In genomic region chr12:6837370-6838060, GRCh38 we compare ENCODE assay signal across 27 cellular contexts. TPM values are rescaled to one million over a fixed set of nuclear protein-coding genes. Genes with fewer than 3 reads are reported as not detected.
"Had no signal": no experiment of that assay in that cellular context is flagged by ENCODE, and none has a peak within 500 bp of the region (broad histone marks: within the 10 kb centered on the region; RNA-seq: fewer than 3 reads in every experiment).

No MANE protein-coding gene starts in this region.

- DNase-seq: hippocampal formation; left colon; left lung; mesendoderm; naive B cell; natural killer cell; nephron progenitor cell; ovary; sigmoid colon; small intestine; spleen; stimulated activated CD4-positive, alpha-beta T cell treated with anti-CD3 and anti-CD28 coated beads, Interleukin-4, amount 100 ng/mL, for 24 hours; stimulated activated naive CD4-positive, alpha-beta T cell; tibial artery; trophoblast cell; upper lobe of right lung had no signal

- H3K36me3 Mint-ChIP-seq: naive B cell; natural killer cell; stimulated activated effector memory CD8-positive, alpha-beta T cell treated with anti-CD3 and anti-CD28 coated beads, Interleukin-12 subunit alpha, Interleukin-12 subunit beta, amount 100 ng/mL, for 72 hours had no signal

- FAIRE-seq: keratinocyte, small intestine, urothelium cell line had no signal

- H3K9ac ChIP-seq: neural progenitor cell had no signal

- H3K4me3 ChIP-seq: left lung, lung, neural progenitor cell, ovary, sigmoid colon, spleen, suprapubic skin, thoracic aorta, tibial artery, upper lobe of right lung had no signal

- H3K36me3 ChIP-seq: left lung, neural progenitor cell, ovary, upper lobe of right lung had no signal

- H3K4me1 ChIP-seq: left lung, suprapubic skin, tibial artery, upper lobe of right lung had no signal

- H3K27ac ChIP-seq: left lung, neural progenitor cell, ovary, sigmoid colon, spleen, suprapubic skin, thoracic aorta, tibial artery, upper lobe of right lung had no signal

- H2AFZ ChIP-seq: neural progenitor cell had no signal

- H3K9me3 Mint-ChIP-seq: mesothelial cell of epicardium; naive B cell; natural killer cell; nephron progenitor cell; neural progenitor cell; stimulated activated effector memory CD8-positive, alpha-beta T cell treated with anti-CD3 and anti-CD28 coated beads, Interleukin-12 subunit alpha, Interleukin-12 subunit beta, amount 100 ng/mL, for 72 hours; stimulated activated naive CD8-positive, alpha-beta T cell treated with anti-CD3 and anti-CD28 coated beads, Interleukin-15, Interleukin-2, amounts not matched to agents 100 ng/mL and 50 ng/mL, for 24 hours had no signal

- ATAC-seq: left colon; left lung; natural killer cell; right cardiac atrium; stimulated activated effector memory CD8-positive, alpha-beta T cell treated with anti-CD3 and anti-CD28 coated beads, Interleukin-12 subunit alpha, Interleukin-12 subunit beta, amount 100 ng/mL, for 72 hours; upper lobe of right lung had no signal

- H3K27ac Mint-ChIP-seq: mesothelial cell of epicardium; naive B cell; natural killer cell; progenitor cell of endocrine pancreas; stimulated activated effector memory CD8-positive, alpha-beta T cell treated with anti-CD3 and anti-CD28 coated beads, Interleukin-12 subunit alpha, Interleukin-12 subunit beta, amount 100 ng/mL, for 72 hours; stimulated activated naive CD8-positive, alpha-beta T cell treated with anti-CD3 and anti-CD28 coated beads, Interleukin-15, Interleukin-2, amounts not matched to agents 100 ng/mL and 50 ng/mL, for 24 hours had no signal

- H3K9me3 ChIP-seq: left lung, ovary, sigmoid colon, spleen, suprapubic skin, thoracic aorta, tibial artery, upper lobe of right lung had no signal

- H3K4me3 Mint-ChIP-seq: mesothelial cell of epicardium; naive B cell; natural killer cell; nephron progenitor cell; neural progenitor cell; stimulated activated effector memory CD8-positive, alpha-beta T cell treated with anti-CD3 and anti-CD28 coated beads, Interleukin-12 subunit alpha, Interleukin-12 subunit beta, amount 100 ng/mL, for 72 hours; stimulated activated naive CD8-positive, alpha-beta T cell treated with anti-CD3 and anti-CD28 coated beads, Interleukin-15, Interleukin-2, amounts not matched to agents 100 ng/mL and 50 ng/mL, for 24 hours had no signal

- H3K27me3 ChIP-seq: left lung, neural progenitor cell, ovary, sigmoid colon, spleen, suprapubic skin, tibial artery, upper lobe of right lung had no signal

- H3K4me2 ChIP-seq: neural progenitor cell had no signal

- H3K4me1 Mint-ChIP-seq: natural killer cell had no signal

- H3K27me3 Mint-ChIP-seq: progenitor cell of endocrine pancreas; stimulated activated naive CD8-positive, alpha-beta T cell treated with anti-CD3 and anti-CD28 coated beads, Interleukin-15, Interleukin-2, amounts not matched to agents 100 ng/mL and 50 ng/mL, for 24 hours had no signal

RNA-seq across cellular contexts. Expression of gene GNB3, which starts 3.2 kb away (rescaled TPM):
- total RNA-seq: natural killer cell had no signal
